ENCODE assay signal across 1 cellular context in genomic region chr1:108563808-108564207, GRCh38.
TF ChIP-seq lines count a peak whose summit lies in the region.

No MANE protein-coding gene starts in this region.

TF ChIP-seq in GM23338, 12 proteins besides CTCF, POLR2A, EP300 and RAD21 (continued from another document):
- TF ChIP-seq REST (IDR thresholded peaks at IDR 0.05; ENCODE audit: unreplicated experiment) (no peak), STAT1 (IDR thresholded peaks at IDR 0.05; ENCODE audit: unreplicated experiment) (no peak), ZNF462 (CRISPR knock-in tag; IDR thresholded peaks at IDR 0.05) (no peak), JUNB (IDR thresholded peaks at IDR 0.05; ENCODE audit: unreplicated experiment) (no peak), EZH2phosphoT487 (IDR thresholded peaks at IDR 0.05; ENCODE audit: unreplicated experiment) (no peak), ETS1 (IDR thresholded peaks at IDR 0.05) (no peak), NANOG (IDR thresholded peaks at IDR 0.05; ENCODE audit: borderline replicate concordance) (no peak)
